ENCODE assay signal across 12 cellular contexts in genomic region chr10:31129261-31129660, GRCh38.
DNase-seq lines count a peak whose midpoint lies in the region; FAIRE-seq and TF ChIP-seq lines count a peak whose summit lies in the region.
"Had no signal": no experiment of that assay in that cellular context is flagged by ENCODE, and none has a peak within 500 bp of the region (broad histone marks: within the 10 kb centered on the region; RNA-seq: fewer than 3 reads in every experiment).

No MANE protein-coding gene starts in this region.

- H3K9me3 ChIP-seq in astrocyte (ENCODE audit: insufficient read depth, low read depth, low read length) (no peaks in the 10 kb centered on the region), hepatocyte (ENCODE audit: low read depth) (no peaks in the 10 kb centered on the region), testis (no peaks in the 10 kb centered on the region)
- H3K9me3 ChIP-seq: BLaER1 had no signal

- no peak for TF ChIP-seq CTCF in astrocyte (IDR thresholded peaks at IDR 0.05; ENCODE audit: insufficient read depth, low read depth, low read length)
- TF ChIP-seq CTCF in hepatocyte (IDR thresholded peaks at IDR 0.05; ENCODE audit: poor library complexity), result no peak
- TF ChIP-seq CTCF in testis (IDR thresholded peaks at IDR 0.05), result no peak

- H3K27ac Mint-ChIP-seq in astrocyte (ENCODE audit: unreplicated experiment), result peak overlapping the region; percentile 34
- H3K27ac Mint-ChIP-seq: stimulated activated naive CD8-positive, alpha-beta T cell treated with anti-CD3 and anti-CD28 coated beads, Interleukin-15, amount 100 ng/mL, for 72 hours had no signal

- H3K9ac ChIP-seq in astrocyte (ENCODE audit: low read length), result no peak overlapping the region
- H3K9ac ChIP-seq: BLaER1 had no signal

- H3K27ac ChIP-seq in astrocyte (ENCODE audit: low read depth, low read length) (peak overlapping the region; percentile 31), hepatocyte (no peak overlapping the region), testis (no peak overlapping the region)
- H3K27ac ChIP-seq: BLaER1 had no signal

- no peak overlapping the region for H3K4me3 ChIP-seq in astrocyte (ENCODE audit: insufficient read depth, low read depth, low read length)
- H3K4me3 ChIP-seq in hepatocyte, result no peak overlapping the region
- H3K4me3 ChIP-seq in testis, result no peak overlapping the region
- H3K4me3 ChIP-seq: BLaER1 had no signal

- WGBS in hepatocyte (ENCODE audit: low lambda C conversion rate, missing lambda C conversion rate), result 70% methylated on average over 2 of the region's 2 CpGs
- 48 to 68% methylated on average over 2 of the region's 2 CpGs for WGBS in testis, 2 donors

- intact Hi-C loops in testis (cut with DNase I; ENCODE audit: low total_unique reads), result no loop called here

- H3K4me1 Mint-ChIP-seq in astrocyte (ENCODE audit: low read depth, unreplicated experiment), result peaks cover 15% of the 10 kb centered on the region

- H3K4me2 ChIP-seq in astrocyte (ENCODE audit: low read length) (no peak overlapping the region), hepatocyte (no peak overlapping the region)
- H3K4me2 ChIP-seq: BLaER1 had no signal

- DNase-seq in NCI-H82 (lab: John Stamatoyannopoulos, UW), result peak; percentile 28
- DNase-seq in NCI-H82 treated with DMSO at 0.1 percent for 48 hours (lab: John Stamatoyannopoulos, UW; ENCODE audit: unreplicated experiment), result no peak
- peak; percentile 93 for DNase-seq in astrocyte (ENCODE audit: low read depth)
- DNase-seq in hepatocyte (ENCODE audit: low spot score), result peak; percentile 45
- DNase-seq in testis, result peak; percentile 71
- DNase-seq in GM19240 (ENCODE audit: insufficient read length, low spot score), result no peak
- DNase-seq in NCI-H2029 (lab: John Stamatoyannopoulos, UW), result no peak
- DNase-seq in activated T-cell treated with anti-CD3 and anti-CD28 coated beads for 4 hours, result no peak
- DNase-seq: foreskin melanocyte; NCI-H1092; stimulated activated naive CD8-positive, alpha-beta T cell treated with anti-CD3 and anti-CD28 coated beads, Interleukin-15, amount 100 ng/mL, for 72 hours had no signal

- TF ChIP-seq POLR2A in testis (IDR thresholded peaks at IDR 0.05), result no peak

- peaks cover 5% of the 10 kb centered on the region for H3K36me3 Mint-ChIP-seq in astrocyte (ENCODE audit: low read depth, unreplicated experiment)

- H3K4me3 Mint-ChIP-seq in astrocyte (ENCODE audit: unreplicated experiment), result no peak overlapping the region
- H3K4me3 Mint-ChIP-seq: stimulated activated naive CD8-positive, alpha-beta T cell treated with anti-CD3 and anti-CD28 coated beads, Interleukin-15, amount 100 ng/mL, for 72 hours had no signal

- no peak overlapping the region for H2AFZ ChIP-seq in astrocyte (ENCODE audit: low read depth, low read length)
- H2AFZ ChIP-seq in hepatocyte, result no peak overlapping the region

- H3K9me3 Mint-ChIP-seq in astrocyte (ENCODE audit: unreplicated experiment), result no peaks in the 10 kb centered on the region
- H3K9me3 Mint-ChIP-seq: stimulated activated naive CD8-positive, alpha-beta T cell treated with anti-CD3 and anti-CD28 coated beads, Interleukin-15, amount 100 ng/mL, for 72 hours had no signal

- peaks cover 20% of the 10 kb centered on the region for H3K4me1 ChIP-seq in astrocyte (ENCODE audit: insufficient read depth, low read length)
- H3K4me1 ChIP-seq in hepatocyte (ENCODE audit: insufficient read depth), result peaks cover 11% of the 10 kb centered on the region
- peaks cover 2% of the 10 kb centered on the region for H3K4me1 ChIP-seq in testis

- no peaks in the 10 kb centered on the region for H3K36me3 ChIP-seq in astrocyte (ENCODE audit: insufficient read depth, low read length)
- H3K36me3 ChIP-seq in hepatocyte (replicated peaks; ENCODE audit: insufficient read depth, low read depth), result no peaks in the 10 kb centered on the region
- H3K36me3 ChIP-seq in testis (ENCODE audit: low read depth, missing control alignments), result no peaks in the 10 kb centered on the region
- H3K36me3 ChIP-seq: BLaER1 had no signal

- H4K20me1 ChIP-seq in astrocyte (ENCODE audit: insufficient read depth, low read length) (no peaks in the 10 kb centered on the region), hepatocyte (ENCODE audit: insufficient read depth, poor library complexity, severe bottlenecking) (no peaks in the 10 kb centered on the region)
- H4K20me1 ChIP-seq: BLaER1 had no signal

- FAIRE-seq in astrocyte (lab: Jason Lieb, UNC), result peak; percentile 92

- peaks cover 15% of the 10 kb centered on the region for H3K27me3 Mint-ChIP-seq in astrocyte (ENCODE audit: low read depth, unreplicated experiment)
- H3K27me3 Mint-ChIP-seq: stimulated activated naive CD8-positive, alpha-beta T cell treated with anti-CD3 and anti-CD28 coated beads, Interleukin-15, amount 100 ng/mL, for 72 hours had no signal

- no peaks in the 10 kb centered on the region for H3K79me2 ChIP-seq in astrocyte (ENCODE audit: insufficient read depth, low read length)
- no peaks in the 10 kb centered on the region for H3K79me2 ChIP-seq in hepatocyte

- no peaks in the 10 kb centered on the region for H3K27me3 ChIP-seq in astrocyte (ENCODE audit: insufficient read depth, low read length)
- no peaks in the 10 kb centered on the region for H3K27me3 ChIP-seq in hepatocyte
- H3K27me3 ChIP-seq in testis, result no peaks in the 10 kb centered on the region
- H3K27me3 ChIP-seq: BLaER1 had no signal

- no peaks in the 10 kb centered on the region for H3K9me2 ChIP-seq in hepatocyte (replicated peaks; ENCODE audit: insufficient read depth)

Comparison
In these comparisons a context has a peak if more than half of its experiments do, and no peak if none do; other contexts are left out.
1. DNase-seq: peak in NCI-H82 (single experiment), astrocyte (single experiment), hepatocyte (single experiment) and testis (single experiment); none in NCI-H82 treated with DMSO at 0.1 percent for 48 hours (single experiment), GM19240 (single experiment), NCI-H2029 (single experiment) and activated T-cell treated with anti-CD3 and anti-CD28 coated beads for 4 hours (single experiment).